ENCODE assay signal across 12 cellular contexts in genomic region chr11:66314186-66314501, GRCh38. TPM values are rescaled to one million over a fixed set of nuclear protein-coding genes. Genes with fewer than 3 reads are reported as not detected.
DNase-seq lines count a peak whose midpoint lies in the region; ATAC-seq, FAIRE-seq and TF ChIP-seq lines count a peak whose summit lies in the region.
"Had no signal": no experiment of that assay in that cellular context is flagged by ENCODE, and none has a peak within 500 bp of the region (broad histone marks: within the 10 kb centered on the region; RNA-seq: fewer than 3 reads in every experiment).

No MANE protein-coding gene starts in this region.

- no peaks in the 10 kb centered on the region for H3K9me3 ChIP-seq in HepG2 (ENCODE audit: low read length)
- no peaks in the 10 kb centered on the region for H3K9me3 ChIP-seq in right lobe of liver
- no peaks in the 10 kb centered on the region for H3K9me3 ChIP-seq in breast epithelium
- H3K9me3 ChIP-seq in uterus, result no peaks in the 10 kb centered on the region

- TF ChIP-seq EP300 in HepG2 (IDR thresholded peaks at IDR 0.05; ENCODE audit: low read depth in 2 of 2, low read length in 2 of 2) (no peak), HepG2 (CRISPR knock-in tag; IDR thresholded peaks at IDR 0.05; ENCODE audit: borderline replicate concordance) (no peak)

- in situ Hi-C loops in HepG2 (cut with HindIII; ENCODE audit: extremely low pct_ligation_motif_present, low pct_unique_long_range_greater_than_20kb), result no loop called here

- 0 out of 5 replicates have a peak, but pooled peaks cover 0 to 3% of the 10 kb centered on the region in 2 experiments for H3K27me3 ChIP-seq in HepG2 (ENCODE audit: control insufficient read depth in 1 of 2, insufficient read depth in 2 of 2, low read length in 2 of 2)
- no peaks in the 10 kb centered on the region for H3K27me3 ChIP-seq in right lobe of liver
- peaks cover 3% of the 10 kb centered on the region in 2 donors for H3K27me3 ChIP-seq in breast epithelium
- H3K27me3 ChIP-seq in uterus, result no peaks in the 10 kb centered on the region

- no peaks in the 10 kb centered on the region for H3K27me3 Mint-ChIP-seq in naive B cell

- TF ChIP-seq RAD21 in HepG2 (CRISPR knock-in tag; IDR thresholded peaks at IDR 0.05), result no peak

- H2AFZ ChIP-seq in HepG2 (ENCODE audit: low read length), result no peak overlapping the region

- no TSS peak for BruUV-seq in HepG2 (replicated peaks; lab: Mats Ljungman, UMichigan)

- H3K36me3 ChIP-seq in HepG2 (replicated peaks in 1 of 2; ENCODE audit: control insufficient read depth in 1 of 2, insufficient read depth in 2 of 2, low read length in 2 of 2) (no peaks in the 10 kb centered on the region), right lobe of liver (no peaks in the 10 kb centered on the region), breast epithelium (no peaks in the 10 kb centered on the region), uterus (no peaks in the 10 kb centered on the region)

- WGBS in HepG2 (ENCODE audit: low lambda C conversion rate), result 0% methylated on average over 1 of the region's 1 CpG
- 80% methylated on average over 1 of the region's 1 CpG for WGBS in right lobe of liver (ENCODE audit: insufficient coverage, low coverage, low lambda C conversion rate, missing lambda C conversion rate)

- FAIRE-seq in HepG2 (lab: Jason Lieb, UNC), result no peak

- peak overlapping the region in 3 of 6 donors; percentile 58 to 84 (median 75) for H3K27ac Mint-ChIP-seq in naive B cell

- H3K27ac ChIP-seq in HepG2 (ENCODE audit: extremely low read length, insufficient read depth, low read length) (peak overlapping the region; percentile 97), right lobe of liver (no peak overlapping the region), breast epithelium (peak overlapping the region; percentile 83 to 95), uterus (peak overlapping the region; percentile 86 to 93)

- intact Hi-C loops in HepG2 (cut with micrococcal nuclease; ENCODE audit: unreplicated experiment) (loop anchor here (10.0 kb wide), 1 partner anchor 71 kb away; no protein-coding TSS in a partner anchor), right lobe of liver (cut with DNase I) (no loop called here), breast epithelium (cut with DNase I; ENCODE audit: low total_unique reads) (no loop called here), uterus (cut with DNase I; ENCODE audit: low total_unique reads) (no loop called here)

- no peaks in the 10 kb centered on the region for H3K9me3 Mint-ChIP-seq in naive B cell

- H3K4me1 ChIP-seq in HepG2 (ENCODE audit: insufficient read depth, low read length) (peaks cover 61% of the 10 kb centered on the region), right lobe of liver (peaks cover 0 to 18% (median 8%) of the 10 kb centered on the region in 4 donors), breast epithelium (peaks cover 13 to 14% of the 10 kb centered on the region in 2 donors), uterus (peaks cover 0 to 16% of the 10 kb centered on the region in 2 donors)

- no peak for ATAC-seq in HepG2
- no peak for ATAC-seq in right lobe of liver
- ATAC-seq in naive B cell (ENCODE audit: low read depth in 2 of 2), result no peak

- CTCF ChIA-PET in HepG2 (lab: Yijun Ruan, JAX; ENCODE audit: low intra/inter-chr PET ratio, low total read pairs), result interaction anchor here (4.2 kb wide), 1 partner anchor 23 kb away, joined by 32 read pairs; the partner anchor contains the start of gene RIN1

- H3K4me3 ChIP-seq in HepG2 (replicated peaks in 1 of 3; ENCODE audit: insufficient read depth in 1 of 3, low read depth in 2 of 3, low read length in 3 of 3) (peak overlapping the region in 2 of 3 experiments; percentile 67 to 93; a peak in 3 of 6 replicates), right lobe of liver (no peak overlapping the region), breast epithelium (peak overlapping the region; percentile 53 to 77 (median 64)), uterus (peak overlapping the region; percentile 43 to 45)

- DNase-seq in HepG2 (ENCODE audit: low spot score) (no peak), right lobe of liver (no peak), breast epithelium (ENCODE audit: low spot score in 2 of 2) (no peak), naive B cell (no peak), uterus (no peak), NOMO-1 (lab: John Stamatoyannopoulos, UW; ENCODE audit: unreplicated experiment in 2 of 2) (no peak), NOMO-1 treated with dmso at 0.1 percent for 144 hours (lab: John Stamatoyannopoulos, UW; ENCODE audit: unreplicated experiment) (no peak), SHP77 (lab: John Stamatoyannopoulos, UW) (no peak)
- DNase-seq: cortex of kidney; KG1; NCI-H510A treated with DMSO at 0.1 percent for 48 hours; stimulated activated CD4-positive, alpha-beta T cell treated with anti-CD3 and anti-CD28 coated beads, Interleukin-4, amount 100 ng/mL, for 24 hours had no signal

- POLR2A ChIA-PET in HepG2 (lab: Yijun Ruan, JAX), result interaction anchor here (1.3 to 5.2 kb wide), 9 partner anchors 8 to 37 kb away, joined by 3 to 121 read pairs (median 27); partner anchors contain the start of genes B4GAT1, RIN1, TMEM151A and YIF1A

- H3K9ac ChIP-seq in HepG2 (ENCODE audit: insufficient read depth, low read depth, low read length), result peak overlapping the region; percentile 83

- H4K20me1 ChIP-seq in HepG2 (ENCODE audit: insufficient read depth, low read length), result no peaks in the 10 kb centered on the region

- no peaks in the 10 kb centered on the region for H3K36me3 Mint-ChIP-seq in naive B cell

- TF ChIP-seq POLR2A in HepG2 (IDR thresholded peaks at IDR 0.05; ENCODE audit: insufficient read depth in 1 of 2, low read depth in 2 of 2, low read length in 2 of 2) (no peak), right lobe of liver (IDR thresholded peaks at IDR 0.05) (no peak), breast epithelium (IDR thresholded peaks at IDR 0.05) (no peak), uterus (IDR thresholded peaks at IDR 0.05) (no peak)

- TF ChIP-seq CTCF in HepG2 (CRISPR knock-in tag; IDR thresholded peaks at IDR 0.05) (no peak), right lobe of liver (IDR thresholded peaks at IDR 0.05) (no peak), breast epithelium (IDR thresholded peaks at IDR 0.05) (no peak), uterus (IDR thresholded peaks at IDR 0.05) (no peak)

- H3K4me2 ChIP-seq in HepG2 (ENCODE audit: low read depth, low read length), result peak overlapping the region; percentile 89

- H3K79me2 ChIP-seq in HepG2 (ENCODE audit: insufficient read depth, low read length), result no peaks in the 10 kb centered on the region

- peak overlapping the region; percentile 47 to 80 (median 58) for H3K4me3 Mint-ChIP-seq in naive B cell

- peaks cover 32 to 56% (median 45%) of the 10 kb centered on the region in 3 donors for H3K4me1 Mint-ChIP-seq in naive B cell

RNA-seq across cellular contexts. Expression of gene CD248, which starts 2.7 kb away (rescaled TPM):
- total RNA-seq in HepG2 (2016; rRNA removed; fragmentation: Illumina TruSeq; extraction: Trizol), result 0.20 and 0.35 TPM in 2 replicates
- total RNA-seq in HepG2 (2016; cell fraction: cytosol; rRNA removed; fragmentation: Illumina TruSeq; extraction: Trizol; ENCODE audit: low read depth), result not detected in 2 replicates
- total RNA-seq in HepG2 (2016; cell fraction: insoluble cytoplasmic fraction; rRNA removed; fragmentation: Illumina TruSeq; extraction: Trizol), result 0.09 and 0.35 TPM in 2 replicates
- 0.06 TPM in 1 of 2 replicates, not detected in the other for total RNA-seq in HepG2 (2016; cell fraction: membrane; rRNA removed; fragmentation: Illumina TruSeq; extraction: Trizol)
- 0.37 and 0.44 TPM in 2 replicates for total RNA-seq in HepG2 (2016; cell fraction: nucleus; rRNA removed; fragmentation: Illumina TruSeq; extraction: Trizol)
- polyA plus RNA-seq in HepG2 (2011; rRNA removed), result 0.20 and 0.25 TPM in 2 replicates
- 0.23 and 0.32 TPM in 2 replicates for polyA plus RNA-seq in HepG2 (2011; cell fraction: cytosol; rRNA removed)
- polyA plus RNA-seq in HepG2 (2011; cell fraction: nucleus; rRNA removed), result 0.80 and 0.85 TPM in 2 replicates
- 0.51 and 1.1 TPM in 2 replicates for polyA plus RNA-seq in HepG2 (2012)
- 0.08 and 0.09 TPM in 2 replicates for polyA plus RNA-seq in HepG2 (2016; cell fraction: cytosol; fragmentation: Illumina TruSeq; extraction: Trizol; ENCODE audit: low read depth)
- 0.27 and 0.71 TPM in 2 replicates for polyA plus RNA-seq in HepG2 (2016; cell fraction: insoluble cytoplasmic fraction; fragmentation: Illumina TruSeq; extraction: Trizol; ENCODE audit: low read depth)
- polyA plus RNA-seq in HepG2 (2016; cell fraction: membrane; fragmentation: Illumina TruSeq; extraction: Trizol; ENCODE audit: low read depth), result 0.18 and 0.36 TPM in 2 replicates
- 2.6 and 2.7 TPM in 2 replicates for polyA plus RNA-seq in HepG2 (2016; cell fraction: nucleus; fragmentation: Illumina TruSeq; extraction: Trizol; ENCODE audit: insufficient read depth, low read depth)
- 0.09 and 1.0 TPM in 2 replicates for polyA minus RNA-seq in HepG2 (2011; rRNA and poly(A)+ RNA removed; ENCODE audit: low replicate concordance)
- 0.40 and 0.88 TPM in 2 replicates for polyA minus RNA-seq in HepG2 (2011; cell fraction: cytosol; rRNA and poly(A)+ RNA removed)
- 0.26 and 0.50 TPM in 2 replicates for polyA minus RNA-seq in HepG2 (2011; cell fraction: nucleus; rRNA and poly(A)+ RNA removed)
- total RNA-seq in right lobe of liver, result 1 to 10 TPM in 3 of 6 experiments, under 1 TPM in 3; 0.37 to 3.2 (median 0.94) TPM
- total RNA-seq in breast epithelium, result 10 to 100 TPM; 17.3 to 69.1 (median 24.9) TPM
- polyA plus RNA-seq in naive B cell (ENCODE audit: low read depth in 6 of 6), result under 1 TPM in 5 of 6 donors, not detected in 1; 0.09 to 0.39 (median 0.24) TPM
- 10 to 100 TPM; 14.1 to 91.2 (median 46.2) TPM for total RNA-seq in uterus

RNA-seq across cellular contexts. Expression of gene RIN1, which starts 22.1 kb away (rescaled TPM):
- total RNA-seq in HepG2 (2016; rRNA removed; fragmentation: Illumina TruSeq; extraction: Trizol) (3.9 and 4.1 TPM in 2 replicates), right lobe of liver (1 to 10 TPM in 3 of 6 experiments, under 1 TPM in 3; 0.46 to 1.8 (median 0.94) TPM), breast epithelium (1 to 10 TPM; 3.2 to 6.6 (median 5.2) TPM), uterus (10 to 100 TPM in 2 of 4 donors, 1 to 10 TPM in 2; 1.8 to 26.6 (median 8.6) TPM)
- total RNA-seq in HepG2 (2016; cell fraction: cytosol; rRNA removed; fragmentation: Illumina TruSeq; extraction: Trizol; ENCODE audit: low read depth), result 1.6 and 2.4 TPM in 2 replicates
- total RNA-seq in HepG2 (2016; cell fraction: insoluble cytoplasmic fraction; rRNA removed; fragmentation: Illumina TruSeq; extraction: Trizol), result 3.5 and 4.5 TPM in 2 replicates
- total RNA-seq in HepG2 (2016; cell fraction: membrane; rRNA removed; fragmentation: Illumina TruSeq; extraction: Trizol), result 2.0 and 2.9 TPM in 2 replicates
- total RNA-seq in HepG2 (2016; cell fraction: nucleus; rRNA removed; fragmentation: Illumina TruSeq; extraction: Trizol), result 3.5 TPM in 2 replicates
- polyA plus RNA-seq in HepG2 (2011; rRNA removed) (2.4 and 4.2 TPM in 2 replicates), naive B cell (ENCODE audit: low read depth in 6 of 6) (1 to 10 TPM in 1 of 6 donors, under 1 TPM in 2, not detected in 3; 0.11 to 3.1 (median 0.51) TPM)
- polyA plus RNA-seq in HepG2 (2011; cell fraction: cytosol; rRNA removed), result 3.6 and 24.3 TPM in 2 replicates
- polyA plus RNA-seq in HepG2 (2011; cell fraction: nucleus; rRNA removed), result 13.9 and 17.2 TPM in 2 replicates
- polyA plus RNA-seq in HepG2 (2012), result 3.3 TPM in 2 replicates
- 0.76 and 1.0 TPM in 2 replicates for polyA plus RNA-seq in HepG2 (2016; cell fraction: cytosol; fragmentation: Illumina TruSeq; extraction: Trizol; ENCODE audit: low read depth)
- polyA plus RNA-seq in HepG2 (2016; cell fraction: insoluble cytoplasmic fraction; fragmentation: Illumina TruSeq; extraction: Trizol; ENCODE audit: low read depth), result 2.9 and 4.1 TPM in 2 replicates
- 1.4 and 2.1 TPM in 2 replicates for polyA plus RNA-seq in HepG2 (2016; cell fraction: membrane; fragmentation: Illumina TruSeq; extraction: Trizol; ENCODE audit: low read depth)
- polyA plus RNA-seq in HepG2 (2016; cell fraction: nucleus; fragmentation: Illumina TruSeq; extraction: Trizol; ENCODE audit: insufficient read depth, low read depth), result 8.7 and 9.1 TPM in 2 replicates
- 6.2 and 14.2 TPM in 2 replicates for polyA minus RNA-seq in HepG2 (2011; rRNA and poly(A)+ RNA removed; ENCODE audit: low replicate concordance)
- 2.4 and 4.0 TPM in 2 replicates for polyA minus RNA-seq in HepG2 (2011; cell fraction: cytosol; rRNA and poly(A)+ RNA removed)
- polyA minus RNA-seq in HepG2 (2011; cell fraction: nucleus; rRNA and poly(A)+ RNA removed), result 2.0 and 2.4 TPM in 2 replicates

RNA-seq across cellular contexts. Expression of gene TMEM151A, which starts 22.4 kb away (rescaled TPM):
- total RNA-seq in HepG2 (2016; rRNA removed; fragmentation: Illumina TruSeq; extraction: Trizol) (0.10 and 0.18 TPM in 2 replicates), right lobe of liver (under 1 TPM in 4 of 6 experiments, not detected in 2; 0.13 to 0.86 (median 0.45) TPM), breast epithelium (1 to 10 TPM in 1 of 3 donors, under 1 TPM in 2; 0.16 to 1.6 (median 0.33) TPM), uterus (under 1 TPM in 1 of 4 donors, not detected in 3; 0.27 TPM)
- total RNA-seq in HepG2 (2016; cell fraction: cytosol; rRNA removed; fragmentation: Illumina TruSeq; extraction: Trizol; ENCODE audit: low read depth), result 0.09 and 0.10 TPM in 2 replicates
- total RNA-seq in HepG2 (2016; cell fraction: insoluble cytoplasmic fraction; rRNA removed; fragmentation: Illumina TruSeq; extraction: Trizol), result 0.09 and 0.13 TPM in 2 replicates
- total RNA-seq in HepG2 (2016; cell fraction: membrane; rRNA removed; fragmentation: Illumina TruSeq; extraction: Trizol), result 0.10 and 0.15 TPM in 2 replicates
- 0.13 and 0.19 TPM in 2 replicates for total RNA-seq in HepG2 (2016; cell fraction: nucleus; rRNA removed; fragmentation: Illumina TruSeq; extraction: Trizol)
- polyA plus RNA-seq in HepG2 (2011; rRNA removed) (0.33 and 0.48 TPM in 2 replicates), naive B cell (ENCODE audit: low read depth in 6 of 6) (not detected)
- 0.35 and 0.48 TPM in 2 replicates for polyA plus RNA-seq in HepG2 (2011; cell fraction: cytosol; rRNA removed)
- 0.74 and 0.76 TPM in 2 replicates for polyA plus RNA-seq in HepG2 (2011; cell fraction: nucleus; rRNA removed)
- polyA plus RNA-seq in HepG2 (2012), result 0.40 and 0.52 TPM in 2 replicates
- 0.07 TPM in 1 of 2 replicates, not detected in the other for polyA plus RNA-seq in HepG2 (2016; cell fraction: cytosol; fragmentation: Illumina TruSeq; extraction: Trizol; ENCODE audit: low read depth)
- polyA plus RNA-seq in HepG2 (2016; cell fraction: insoluble cytoplasmic fraction; fragmentation: Illumina TruSeq; extraction: Trizol; ENCODE audit: low read depth), result 0.14 and 0.15 TPM in 2 replicates
- 0.11 and 0.16 TPM in 2 replicates for polyA plus RNA-seq in HepG2 (2016; cell fraction: membrane; fragmentation: Illumina TruSeq; extraction: Trizol; ENCODE audit: low read depth)
- 0.17 and 0.18 TPM in 2 replicates for polyA plus RNA-seq in HepG2 (2016; cell fraction: nucleus; fragmentation: Illumina TruSeq; extraction: Trizol; ENCODE audit: insufficient read depth, low read depth)
- 0.09 and 1.0 TPM in 2 replicates for polyA minus RNA-seq in HepG2 (2011; rRNA and poly(A)+ RNA removed; ENCODE audit: low replicate concordance)
- polyA minus RNA-seq in HepG2 (2011; cell fraction: cytosol; rRNA and poly(A)+ RNA removed), result 0.26 and 0.30 TPM in 2 replicates
- 0.62 and 0.77 TPM in 2 replicates for polyA minus RNA-seq in HepG2 (2011; cell fraction: nucleus; rRNA and poly(A)+ RNA removed)

RNA-seq across cellular contexts. Expression of gene YIF1A, which starts 25.2 kb away (rescaled TPM):
- total RNA-seq in HepG2 (2016; rRNA removed; fragmentation: Illumina TruSeq; extraction: Trizol) (78.9 and 145 TPM in 2 replicates), right lobe of liver (100 to 1,000 TPM in 3 of 6 experiments, 10 to 100 TPM in 3; 75.0 to 170 (median 97.9) TPM), breast epithelium (10 to 100 TPM; 56.8 to 61.4 (median 57.7) TPM), uterus (100 to 1,000 TPM in 1 of 4 donors, 10 to 100 TPM in 3; 38.9 to 101 (median 79.1) TPM)
- total RNA-seq in HepG2 (2016; cell fraction: cytosol; rRNA removed; fragmentation: Illumina TruSeq; extraction: Trizol; ENCODE audit: low read depth), result 67.9 and 97.5 TPM in 2 replicates
- 79.1 and 144 TPM in 2 replicates for total RNA-seq in HepG2 (2016; cell fraction: insoluble cytoplasmic fraction; rRNA removed; fragmentation: Illumina TruSeq; extraction: Trizol)
- total RNA-seq in HepG2 (2016; cell fraction: membrane; rRNA removed; fragmentation: Illumina TruSeq; extraction: Trizol), result 74.6 and 94.5 TPM in 2 replicates
- 100 and 123 TPM in 2 replicates for total RNA-seq in HepG2 (2016; cell fraction: nucleus; rRNA removed; fragmentation: Illumina TruSeq; extraction: Trizol)
- polyA plus RNA-seq in HepG2 (2011; rRNA removed) (133 and 166 TPM in 2 replicates), naive B cell (ENCODE audit: low read depth in 6 of 6) (10 to 100 TPM; 57.1 to 82.1 (median 66.0) TPM)
- polyA plus RNA-seq in HepG2 (2011; cell fraction: cytosol; rRNA removed), result 145 and 216 TPM in 2 replicates
- 188 and 197 TPM in 2 replicates for polyA plus RNA-seq in HepG2 (2011; cell fraction: nucleus; rRNA removed)
- polyA plus RNA-seq in HepG2 (2012), result 82.1 and 113 TPM in 2 replicates
- 70.4 and 85.6 TPM in 2 replicates for polyA plus RNA-seq in HepG2 (2016; cell fraction: cytosol; fragmentation: Illumina TruSeq; extraction: Trizol; ENCODE audit: low read depth)
- polyA plus RNA-seq in HepG2 (2016; cell fraction: insoluble cytoplasmic fraction; fragmentation: Illumina TruSeq; extraction: Trizol; ENCODE audit: low read depth), result 74.0 and 87.7 TPM in 2 replicates
- polyA plus RNA-seq in HepG2 (2016; cell fraction: membrane; fragmentation: Illumina TruSeq; extraction: Trizol; ENCODE audit: low read depth), result 69.4 and 78.0 TPM in 2 replicates
- polyA plus RNA-seq in HepG2 (2016; cell fraction: nucleus; fragmentation: Illumina TruSeq; extraction: Trizol; ENCODE audit: insufficient read depth, low read depth), result 157 and 186 TPM in 2 replicates
- 241 and 330 TPM in 2 replicates for polyA minus RNA-seq in HepG2 (2011; rRNA and poly(A)+ RNA removed; ENCODE audit: low replicate concordance)
- polyA minus RNA-seq in HepG2 (2011; cell fraction: cytosol; rRNA and poly(A)+ RNA removed), result 159 and 162 TPM in 2 replicates
- 44.9 and 46.5 TPM in 2 replicates for polyA minus RNA-seq in HepG2 (2011; cell fraction: nucleus; rRNA and poly(A)+ RNA removed)

RNA-seq across cellular contexts. Expression of gene BRMS1, which starts 30.8 kb away (rescaled TPM):
- total RNA-seq in HepG2 (2016; rRNA removed; fragmentation: Illumina TruSeq; extraction: Trizol) (55.7 and 63.1 TPM in 2 replicates), right lobe of liver (10 to 100 TPM in 5 of 6 experiments, 1 to 10 TPM in 1; 8.2 to 31.9 (median 12.1) TPM), breast epithelium (10 to 100 TPM; 52.0 to 61.6 (median 54.3) TPM), uterus (10 to 100 TPM; 15.0 to 77.4 (median 21.9) TPM)
- total RNA-seq in HepG2 (2016; cell fraction: cytosol; rRNA removed; fragmentation: Illumina TruSeq; extraction: Trizol; ENCODE audit: low read depth), result 15.1 and 18.0 TPM in 2 replicates
- total RNA-seq in HepG2 (2016; cell fraction: insoluble cytoplasmic fraction; rRNA removed; fragmentation: Illumina TruSeq; extraction: Trizol), result 55.6 and 65.9 TPM in 2 replicates
- total RNA-seq in HepG2 (2016; cell fraction: membrane; rRNA removed; fragmentation: Illumina TruSeq; extraction: Trizol), result 28.2 and 32.2 TPM in 2 replicates
- total RNA-seq in HepG2 (2016; cell fraction: nucleus; rRNA removed; fragmentation: Illumina TruSeq; extraction: Trizol), result 23.2 and 25.5 TPM in 2 replicates
- polyA plus RNA-seq in HepG2 (2011; rRNA removed) (15.8 and 16.8 TPM in 2 replicates), naive B cell (ENCODE audit: low read depth in 6 of 6) (10 to 100 TPM; 56.2 to 81.6 (median 73.0) TPM)
- 15.3 and 20.1 TPM in 2 replicates for polyA plus RNA-seq in HepG2 (2011; cell fraction: cytosol; rRNA removed)
- polyA plus RNA-seq in HepG2 (2011; cell fraction: nucleus; rRNA removed), result 19.9 and 20.4 TPM in 2 replicates
- 8.8 and 11.6 TPM in 2 replicates for polyA plus RNA-seq in HepG2 (2012)
- polyA plus RNA-seq in HepG2 (2016; cell fraction: cytosol; fragmentation: Illumina TruSeq; extraction: Trizol; ENCODE audit: low read depth), result 11.6 and 12.3 TPM in 2 replicates
- 54.5 and 57.6 TPM in 2 replicates for polyA plus RNA-seq in HepG2 (2016; cell fraction: insoluble cytoplasmic fraction; fragmentation: Illumina TruSeq; extraction: Trizol; ENCODE audit: low read depth)
- 20.8 and 22.1 TPM in 2 replicates for polyA plus RNA-seq in HepG2 (2016; cell fraction: membrane; fragmentation: Illumina TruSeq; extraction: Trizol; ENCODE audit: low read depth)
- polyA plus RNA-seq in HepG2 (2016; cell fraction: nucleus; fragmentation: Illumina TruSeq; extraction: Trizol; ENCODE audit: insufficient read depth, low read depth), result 38.8 and 42.9 TPM in 2 replicates
- polyA minus RNA-seq in HepG2 (2011; rRNA and poly(A)+ RNA removed; ENCODE audit: low replicate concordance), result 8.1 and 30.0 TPM in 2 replicates
- polyA minus RNA-seq in HepG2 (2011; cell fraction: cytosol; rRNA and poly(A)+ RNA removed), result 2.9 TPM in 2 replicates
- 4.2 and 5.5 TPM in 2 replicates for polyA minus RNA-seq in HepG2 (2011; cell fraction: nucleus; rRNA and poly(A)+ RNA removed)

Comparison
In these comparisons a context has a peak if more than half of its experiments do, and no peak if none do; other contexts are left out.
1. H3K27ac ChIP-seq: peak in HepG2 (single experiment), breast epithelium (2 of 2) and uterus (2 of 2); none in right lobe of liver (0 of 3).
2. H3K4me3 ChIP-seq: peak in HepG2 (2 of 3), breast epithelium (3 of 3) and uterus (2 of 2); none in right lobe of liver (0 of 3).